ENCODE assay signal across 20 cellular contexts in genomic region chr9:97553141-97553540, GRCh38.
"Had no signal": no experiment of that assay in that cellular context is flagged by ENCODE, and none has a peak within 500 bp of the region (broad histone marks: within the 10 kb centered on the region; RNA-seq: fewer than 3 reads in every experiment).

No MANE protein-coding gene starts in this region.

- H3K9me3 ChIP-seq: colonic mucosa, gastrocnemius medialis, ovary, testis, transverse colon had no signal

- DNase-seq: colonic mucosa; effector CD8-positive, alpha-beta T cell; endodermal cell; foreskin fibroblast; heart left ventricle; kidney; mesendoderm; naive thymus-derived CD8-positive, alpha-beta T cell; nephron progenitor cell; occipital lobe; ovary; sigmoid colon; stimulated activated CD4-positive, alpha-beta T cell treated with anti-CD3 and anti-CD28 coated beads, Interleukin-4, amount 100 ng/mL, for 4 hours; stimulated activated naive CD8-positive, alpha-beta T cell treated with anti-CD3 and anti-CD28 coated beads, Interleukin-15, Interleukin-2, amounts not matched to agents 100 U/mL and 50 U/mL, for 24 hours; substantia nigra; testis; transverse colon had no signal

- H3K4me3 ChIP-seq: colonic mucosa, gastrocnemius medialis, heart left ventricle, hepatocyte, ovary, sigmoid colon, testis, transverse colon had no signal

- H3K27ac ChIP-seq: colonic mucosa, epithelial cell of prostate, hepatocyte, testis, transverse colon had no signal

- H3K36me3 ChIP-seq: colonic mucosa, ovary, transverse colon had no signal

- H3K4me1 ChIP-seq: colonic mucosa had no signal

- H3K27me3 ChIP-seq: colonic mucosa, gastrocnemius medialis, heart left ventricle, hepatocyte, ovary, sigmoid colon, testis, transverse colon had no signal
